Comparison of ENCODE assay signal across 19 cellular contexts in the genomic region with DNA sequence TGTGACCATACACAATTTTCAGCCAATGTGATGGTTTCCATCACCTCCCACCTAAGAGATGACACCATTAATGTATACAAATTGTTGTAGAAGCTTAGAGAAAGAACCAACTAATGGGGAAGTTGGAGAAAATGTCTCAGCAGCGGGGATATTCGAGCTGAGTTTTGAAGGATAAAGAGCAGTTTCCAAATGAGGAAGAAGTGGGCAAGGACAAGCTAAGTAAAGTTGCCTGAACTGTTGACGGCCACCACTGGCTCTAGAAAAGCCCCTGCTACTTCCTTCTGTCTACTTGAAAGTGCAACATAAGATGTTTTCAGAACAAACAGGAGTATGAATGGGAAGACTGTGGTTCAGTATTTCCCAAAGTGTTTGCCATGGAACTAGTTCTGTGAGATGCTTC.
A peak's percentile ranks its signal among the peaks of the same experiment; 100 is the strongest.
DNase-seq lines count a peak whose midpoint lies in the region; ATAC-seq and TF ChIP-seq lines count a peak whose summit lies in the region.
"Had no signal": no experiment of that assay in that cellular context is flagged by ENCODE, and none has a peak within 500 bp of the region (broad histone marks: within the 10 kb centered on the region; RNA-seq: fewer than 3 reads in every experiment).

No MANE protein-coding gene starts in this region.

- H3K27me3 ChIP-seq in spleen (replicated peaks in 1 of 7): no peaks in the 10 kb centered on the region
- H3K27me3 ChIP-seq: BLaER1 had no signal

- peaks cover 0 to 7% (median 0%) of the 10 kb centered on the region in 6 donors for H3K4me1 ChIP-seq in spleen
- H3K4me1 ChIP-seq: BLaER1 had no signal

- WGBS in spleen, 5 donors: 33 to 58% (median 47%) methylated on average over 3 of the region's 3 CpGs

- no peaks in the 10 kb centered on the region for H3K4me1 Mint-ChIP-seq in WTC11
- peaks cover 5% of the 10 kb centered on the region for H3K4me1 Mint-ChIP-seq in T-helper 2 cell treated with Interferon-gamma antibody and Interleukin-4, amounts not matched to agents 5 μg/mL and 100 μg/mL, for 36 hours (ENCODE audit: low read depth)

- POLR2A ChIA-PET in WTC11 (lab: Charles Lee): no interaction called here

- peaks cover 0 to 98% (median 19%) of the 10 kb centered on the region in 6 donors for H3K36me3 ChIP-seq in spleen
- H3K36me3 ChIP-seq: BLaER1 had no signal

- no peak overlapping the region for H3K4me3 ChIP-seq in spleen
- H3K4me3 ChIP-seq: BLaER1, GM12878 had no signal

- H3K27ac Mint-ChIP-seq in WTC11: peak overlapping the region; percentile 2; the same call in 1 of the 2 replicates
- no peak overlapping the region for H3K27ac Mint-ChIP-seq in T-helper 2 cell treated with Interferon-gamma antibody and Interleukin-4, amounts not matched to agents 5 μg/mL and 100 μg/mL, for 36 hours

- ATAC-seq in WTC11 (no peak), HG03354 (IDR thresholded peaks at IDR 0.05; ENCODE audit: poor library complexity, severe bottlenecking, unreplicated experiment) (no peak)
- ATAC-seq: GM12878 had no signal

- no peak overlapping the region for H3K4me3 Mint-ChIP-seq in WTC11
- H3K4me3 Mint-ChIP-seq in T-helper 2 cell treated with Interferon-gamma antibody and Interleukin-4, amounts not matched to agents 5 μg/mL and 100 μg/mL, for 36 hours: no peak overlapping the region

- H3K36me3 Mint-ChIP-seq in WTC11: peaks cover 71% of the 10 kb centered on the region
- peaks cover 17% of the 10 kb centered on the region for H3K36me3 Mint-ChIP-seq in T-helper 2 cell treated with Interferon-gamma antibody and Interleukin-4, amounts not matched to agents 5 μg/mL and 100 μg/mL, for 36 hours (ENCODE audit: low read depth)

- no peaks in the 10 kb centered on the region for H3K9me3 Mint-ChIP-seq in WTC11
- no peaks in the 10 kb centered on the region for H3K9me3 Mint-ChIP-seq in T-helper 2 cell treated with Interferon-gamma antibody and Interleukin-4, amounts not matched to agents 5 μg/mL and 100 μg/mL, for 36 hours

- DNase-seq in SIG-M5 treated with dmso at 0.1 percent for 504 hours (lab: John Stamatoyannopoulos, UW; ENCODE audit: unreplicated experiment) (peak; percentile 63), SIG-M5 (lab: John Stamatoyannopoulos, UW) (no peak), NOMO-1 treated with dmso at 0.1 percent for 144 hours (lab: John Stamatoyannopoulos, UW; ENCODE audit: unreplicated experiment) (peak; percentile 15), WTC11 (ENCODE audit: low spot score) (no peak), spleen (no peak)
- no peak for DNase-seq in T-helper 2 cell treated with Interferon-gamma antibody and Interleukin-4, amounts not matched to agents 5 μg/mL and 100 μg/mL, for 36 hours (ENCODE audit: low spot score)
- DNase-seq in activated CD8-positive, alpha-beta memory T cell treated with anti-CD3 and anti-CD28 coated beads, Interleukin-2, amount 50 U/mL, for 4 hours: no peak
- DNase-seq: DMS 273 treated with DMSO at 0.1 percent for 48 hours, GDM1, HCEC 1CT, NCI-H1092 treated with DMSO at 0.1 percent for 48 hours, NCI-H2081 treated with DMSO at 0.1 percent for 48 hours, NCI-H510A, SHP77 treated with DMSO at 0.1 percent for 48 hours had no signal

- H3K27me3 Mint-ChIP-seq in WTC11 (ENCODE audit: low read depth): no peaks in the 10 kb centered on the region
- no peaks in the 10 kb centered on the region for H3K27me3 Mint-ChIP-seq in T-helper 2 cell treated with Interferon-gamma antibody and Interleukin-4, amounts not matched to agents 5 μg/mL and 100 μg/mL, for 36 hours (ENCODE audit: low read depth)

- H3K27ac ChIP-seq in spleen: peak overlapping the region in 5 of 8 donors; percentile 19 to 55 (median 29)
- H3K27ac ChIP-seq: 22Rv1, BLaER1, HL-60 had no signal

- intact Hi-C loops in spleen (cut with DNase I; ENCODE audit: low total_unique reads): no loop called here

- no peaks in the 10 kb centered on the region for H3K9me3 ChIP-seq in spleen
- H3K9me3 ChIP-seq: BLaER1 had no signal

- CTCF ChIA-PET in WTC11 (lab: Charles Lee): no interaction called here

- TF ChIP-seq CTCF in WTC11 (IDR thresholded peaks at IDR 0.05) (no peak), spleen (IDR thresholded peaks at IDR 0.05 in 8 of 11, conservative IDR thresholded peaks at IDR 0.05 in 3 of 11) (no peak)

- no peak for TF ChIP-seq POLR2A in spleen (IDR thresholded peaks at IDR 0.05)

TF ChIP-seq in WTC11, 78 proteins besides CTCF, POLR2A, EP300 and RAD21:
- TF ChIP-seq MXD4 (CRISPR knock-in tag; IDR thresholded peaks at IDR 0.05; ENCODE audit: borderline replicate concordance) (no peak), EMX1 (CRISPR knock-in tag; IDR thresholded peaks at IDR 0.05) (no peak), CREM (CRISPR knock-in tag; IDR thresholded peaks at IDR 0.05) (no peak), CDX4 (CRISPR knock-in tag; IDR thresholded peaks at IDR 0.05; ENCODE audit: borderline replicate concordance) (no peak), ETV6 (CRISPR knock-in tag; IDR thresholded peaks at IDR 0.05) (no peak), USF1 (CRISPR knock-in tag; IDR thresholded peaks at IDR 0.05) (no peak), GRHL2 (CRISPR knock-in tag; IDR thresholded peaks at IDR 0.05; ENCODE audit: insufficient replicate concordance, severe bottlenecking) (no peak), PRRX2 (CRISPR knock-in tag; IDR thresholded peaks at IDR 0.05) (no peak), RORB (CRISPR knock-in tag; IDR thresholded peaks at IDR 0.05) (no peak)
- TF ChIP-seq, protein P1, sequence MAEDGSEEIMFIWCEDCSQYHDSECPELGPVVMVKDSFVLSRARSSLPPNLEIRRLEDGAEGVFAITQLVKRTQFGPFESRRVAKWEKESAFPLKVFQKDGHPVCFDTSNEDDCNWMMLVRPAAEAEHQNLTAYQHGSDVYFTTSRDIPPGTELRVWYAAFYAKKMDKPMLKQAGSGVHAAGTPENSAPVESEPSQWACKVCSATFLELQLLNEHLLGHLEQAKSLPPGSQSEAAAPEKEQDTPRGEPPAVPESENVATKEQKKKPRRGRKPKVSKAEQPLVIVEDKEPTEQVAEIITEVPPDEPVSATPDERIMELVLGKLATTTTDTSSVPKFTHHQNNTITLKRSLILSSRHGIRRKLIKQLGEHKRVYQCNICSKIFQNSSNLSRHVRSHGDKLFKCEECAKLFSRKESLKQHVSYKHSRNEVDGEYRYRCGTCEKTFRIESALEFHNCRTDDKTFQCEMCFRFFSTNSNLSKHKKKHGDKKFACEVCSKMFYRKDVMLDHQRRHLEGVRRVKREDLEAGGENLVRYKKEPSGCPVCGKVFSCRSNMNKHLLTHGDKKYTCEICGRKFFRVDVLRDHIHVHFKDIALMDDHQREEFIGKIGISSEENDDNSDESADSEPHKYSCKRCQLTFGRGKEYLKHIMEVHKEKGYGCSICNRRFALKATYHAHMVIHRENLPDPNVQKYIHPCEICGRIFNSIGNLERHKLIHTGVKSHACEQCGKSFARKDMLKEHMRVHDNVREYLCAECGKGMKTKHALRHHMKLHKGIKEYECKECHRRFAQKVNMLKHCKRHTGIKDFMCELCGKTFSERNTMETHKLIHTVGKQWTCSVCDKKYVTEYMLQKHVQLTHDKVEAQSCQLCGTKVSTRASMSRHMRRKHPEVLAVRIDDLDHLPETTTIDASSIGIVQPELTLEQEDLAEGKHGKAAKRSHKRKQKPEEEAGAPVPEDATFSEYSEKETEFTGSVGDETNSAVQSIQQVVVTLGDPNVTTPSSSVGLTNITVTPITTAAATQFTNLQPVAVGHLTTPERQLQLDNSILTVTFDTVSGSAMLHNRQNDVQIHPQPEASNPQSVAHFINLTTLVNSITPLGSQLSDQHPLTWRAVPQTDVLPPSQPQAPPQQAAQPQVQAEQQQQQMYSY (CRISPR knock-in tag; IDR thresholded peaks at IDR 0.05): no peak
- TF ChIP-seq, protein P2, sequence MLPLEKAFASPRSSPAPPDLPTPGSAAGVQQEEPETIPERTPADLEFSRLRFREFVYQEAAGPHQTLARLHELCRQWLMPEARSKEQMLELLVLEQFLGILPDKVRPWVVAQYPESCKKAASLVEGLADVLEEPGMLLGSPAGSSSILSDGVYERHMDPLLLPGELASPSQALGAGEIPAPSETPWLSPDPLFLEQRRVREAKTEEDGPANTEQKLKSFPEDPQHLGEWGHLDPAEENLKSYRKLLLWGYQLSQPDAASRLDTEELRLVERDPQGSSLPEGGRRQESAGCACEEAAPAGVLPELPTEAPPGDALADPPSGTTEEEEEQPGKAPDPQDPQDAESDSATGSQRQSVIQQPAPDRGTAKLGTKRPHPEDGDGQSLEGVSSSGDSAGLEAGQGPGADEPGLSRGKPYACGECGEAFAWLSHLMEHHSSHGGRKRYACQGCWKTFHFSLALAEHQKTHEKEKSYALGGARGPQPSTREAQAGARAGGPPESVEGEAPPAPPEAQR (CRISPR knock-in tag; IDR thresholded peaks at IDR 0.05): no peak
TF ChIP-seq in WTC11: peak in this region for 0.

Comparison
In these comparisons a context has a peak if more than half of its experiments do, and no peak if none do; other contexts are left out.
1. DNase-seq: peak in SIG-M5 treated with dmso at 0.1 percent for 504 hours (single experiment) and NOMO-1 treated with dmso at 0.1 percent for 144 hours (single experiment); none in SIG-M5 (single experiment), WTC11 (single experiment), spleen (single experiment), T-helper 2 cell treated with Interferon-gamma antibody and Interleukin-4, amounts not matched to agents 5 μg/mL and 100 μg/mL, for 36 hours (single experiment) and activated CD8-positive, alpha-beta memory T cell treated with anti-CD3 and anti-CD28 coated beads, Interleukin-2, amount 50 U/mL, for 4 hours (single experiment).